1 cellular context compared by ENCODE assay signal in the genomic region with DNA sequence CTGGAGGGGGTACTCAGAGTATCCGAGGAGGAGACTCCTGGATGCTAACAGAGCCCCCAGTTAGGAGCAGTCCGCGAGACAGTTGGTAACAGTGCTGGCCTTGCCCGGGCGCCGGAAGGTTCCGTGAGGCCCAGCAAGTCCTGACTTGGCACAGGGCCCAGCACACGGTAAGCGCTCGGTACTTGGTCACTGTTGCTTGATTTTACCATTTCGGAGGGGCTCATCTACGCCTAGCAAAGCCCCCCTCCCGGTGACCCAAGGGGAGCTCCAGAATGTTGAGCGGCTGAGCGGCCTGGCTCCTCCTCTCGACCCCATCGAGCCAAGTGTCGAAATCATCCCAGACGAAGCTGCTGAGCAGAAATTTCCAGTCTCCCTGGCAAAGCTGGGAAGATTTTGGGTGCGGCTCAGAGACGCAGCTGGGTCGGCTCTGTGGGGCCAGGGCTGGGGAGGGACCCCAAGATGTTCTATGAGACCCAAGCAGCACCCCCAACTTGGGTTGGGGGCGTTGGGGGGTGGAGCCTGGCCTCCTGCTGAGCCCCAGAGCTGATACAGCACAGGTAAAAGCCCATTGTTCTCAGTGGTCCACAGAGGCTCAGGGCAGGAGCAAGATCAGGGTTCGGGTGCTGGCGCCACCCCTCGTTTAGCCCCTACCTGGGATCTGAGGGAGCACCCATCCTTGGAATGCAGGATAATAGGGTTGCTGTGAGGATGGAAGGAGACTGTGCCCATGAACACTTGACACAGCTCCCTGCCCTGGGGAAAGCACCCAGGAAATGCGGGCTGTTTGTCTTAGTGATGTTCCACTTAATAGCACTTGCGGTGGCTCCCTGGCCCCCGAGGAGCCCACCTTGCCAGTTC.
TF ChIP-seq lines count a peak whose summit lies in the region.

No MANE protein-coding gene starts in this region.

TF ChIP-seq in liver, 16 proteins besides CTCF, POLR2A, EP300 and RAD21 (continued from another document):
- TF ChIP-seq, protein P1, sequence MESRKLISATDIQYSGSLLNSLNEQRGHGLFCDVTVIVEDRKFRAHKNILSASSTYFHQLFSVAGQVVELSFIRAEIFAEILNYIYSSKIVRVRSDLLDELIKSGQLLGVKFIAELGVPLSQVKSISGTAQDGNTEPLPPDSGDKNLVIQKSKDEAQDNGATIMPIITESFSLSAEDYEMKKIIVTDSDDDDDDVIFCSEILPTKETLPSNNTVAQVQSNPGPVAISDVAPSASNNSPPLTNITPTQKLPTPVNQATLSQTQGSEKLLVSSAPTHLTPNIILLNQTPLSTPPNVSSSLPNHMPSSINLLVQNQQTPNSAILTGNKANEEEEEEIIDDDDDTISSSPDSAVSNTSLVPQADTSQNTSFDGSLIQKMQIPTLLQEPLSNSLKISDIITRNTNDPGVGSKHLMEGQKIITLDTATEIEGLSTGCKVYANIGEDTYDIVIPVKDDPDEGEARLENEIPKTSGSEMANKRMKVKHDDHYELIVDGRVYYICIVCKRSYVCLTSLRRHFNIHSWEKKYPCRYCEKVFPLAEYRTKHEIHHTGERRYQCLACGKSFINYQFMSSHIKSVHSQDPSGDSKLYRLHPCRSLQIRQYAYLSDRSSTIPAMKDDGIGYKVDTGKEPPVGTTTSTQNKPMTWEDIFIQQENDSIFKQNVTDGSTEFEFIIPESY (IDR thresholded peaks at IDR 0.05), result no peak
- TF ChIP-seq GABPA (IDR thresholded peaks at IDR 0.05 in 1 of 2, conservative IDR thresholded peaks at IDR 0.05 in 1 of 2) (no peak), EGR1 (IDR thresholded peaks at IDR 0.05; ENCODE audit: low read depth in 2 of 2) (peak in 1 of 2 donors; percentile 82), SP1 (IDR thresholded peaks at IDR 0.05) (peak; percentile 42), RXRA (IDR thresholded peaks at IDR 0.05) (peak; percentile 50 to 80), HNF4G (IDR thresholded peaks at IDR 0.05) (no peak), NR2F2 (IDR thresholded peaks at IDR 0.05) (peak; percentile 65), TAF1 (conservative IDR thresholded peaks at IDR 0.05) (no peak)
- TF ChIP-seq, protein P2, sequence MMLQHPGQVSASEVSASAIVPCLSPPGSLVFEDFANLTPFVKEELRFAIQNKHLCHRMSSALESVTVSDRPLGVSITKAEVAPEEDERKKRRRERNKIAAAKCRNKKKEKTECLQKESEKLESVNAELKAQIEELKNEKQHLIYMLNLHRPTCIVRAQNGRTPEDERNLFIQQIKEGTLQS (IDR thresholded peaks at IDR 0.05), result peak; percentile 45
- TF ChIP-seq, protein P3, sequence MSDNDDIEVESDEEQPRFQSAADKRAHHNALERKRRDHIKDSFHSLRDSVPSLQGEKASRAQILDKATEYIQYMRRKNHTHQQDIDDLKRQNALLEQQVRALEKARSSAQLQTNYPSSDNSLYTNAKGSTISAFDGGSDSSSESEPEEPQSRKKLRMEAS (IDR thresholded peaks at IDR 0.05), result peak; percentile 7
- TF ChIP-seq, protein P4, sequence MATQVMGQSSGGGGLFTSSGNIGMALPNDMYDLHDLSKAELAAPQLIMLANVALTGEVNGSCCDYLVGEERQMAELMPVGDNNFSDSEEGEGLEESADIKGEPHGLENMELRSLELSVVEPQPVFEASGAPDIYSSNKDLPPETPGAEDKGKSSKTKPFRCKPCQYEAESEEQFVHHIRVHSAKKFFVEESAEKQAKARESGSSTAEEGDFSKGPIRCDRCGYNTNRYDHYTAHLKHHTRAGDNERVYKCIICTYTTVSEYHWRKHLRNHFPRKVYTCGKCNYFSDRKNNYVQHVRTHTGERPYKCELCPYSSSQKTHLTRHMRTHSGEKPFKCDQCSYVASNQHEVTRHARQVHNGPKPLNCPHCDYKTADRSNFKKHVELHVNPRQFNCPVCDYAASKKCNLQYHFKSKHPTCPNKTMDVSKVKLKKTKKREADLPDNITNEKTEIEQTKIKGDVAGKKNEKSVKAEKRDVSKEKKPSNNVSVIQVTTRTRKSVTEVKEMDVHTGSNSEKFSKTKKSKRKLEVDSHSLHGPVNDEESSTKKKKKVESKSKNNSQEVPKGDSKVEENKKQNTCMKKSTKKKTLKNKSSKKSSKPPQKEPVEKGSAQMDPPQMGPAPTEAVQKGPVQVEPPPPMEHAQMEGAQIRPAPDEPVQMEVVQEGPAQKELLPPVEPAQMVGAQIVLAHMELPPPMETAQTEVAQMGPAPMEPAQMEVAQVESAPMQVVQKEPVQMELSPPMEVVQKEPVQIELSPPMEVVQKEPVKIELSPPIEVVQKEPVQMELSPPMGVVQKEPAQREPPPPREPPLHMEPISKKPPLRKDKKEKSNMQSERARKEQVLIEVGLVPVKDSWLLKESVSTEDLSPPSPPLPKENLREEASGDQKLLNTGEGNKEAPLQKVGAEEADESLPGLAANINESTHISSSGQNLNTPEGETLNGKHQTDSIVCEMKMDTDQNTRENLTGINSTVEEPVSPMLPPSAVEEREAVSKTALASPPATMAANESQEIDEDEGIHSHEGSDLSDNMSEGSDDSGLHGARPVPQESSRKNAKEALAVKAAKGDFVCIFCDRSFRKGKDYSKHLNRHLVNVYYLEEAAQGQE (IDR thresholded peaks at IDR 0.05), result peak; percentile 81
